Comparison of ENCODE assay signal across 9 cellular contexts in the genomic region with DNA sequence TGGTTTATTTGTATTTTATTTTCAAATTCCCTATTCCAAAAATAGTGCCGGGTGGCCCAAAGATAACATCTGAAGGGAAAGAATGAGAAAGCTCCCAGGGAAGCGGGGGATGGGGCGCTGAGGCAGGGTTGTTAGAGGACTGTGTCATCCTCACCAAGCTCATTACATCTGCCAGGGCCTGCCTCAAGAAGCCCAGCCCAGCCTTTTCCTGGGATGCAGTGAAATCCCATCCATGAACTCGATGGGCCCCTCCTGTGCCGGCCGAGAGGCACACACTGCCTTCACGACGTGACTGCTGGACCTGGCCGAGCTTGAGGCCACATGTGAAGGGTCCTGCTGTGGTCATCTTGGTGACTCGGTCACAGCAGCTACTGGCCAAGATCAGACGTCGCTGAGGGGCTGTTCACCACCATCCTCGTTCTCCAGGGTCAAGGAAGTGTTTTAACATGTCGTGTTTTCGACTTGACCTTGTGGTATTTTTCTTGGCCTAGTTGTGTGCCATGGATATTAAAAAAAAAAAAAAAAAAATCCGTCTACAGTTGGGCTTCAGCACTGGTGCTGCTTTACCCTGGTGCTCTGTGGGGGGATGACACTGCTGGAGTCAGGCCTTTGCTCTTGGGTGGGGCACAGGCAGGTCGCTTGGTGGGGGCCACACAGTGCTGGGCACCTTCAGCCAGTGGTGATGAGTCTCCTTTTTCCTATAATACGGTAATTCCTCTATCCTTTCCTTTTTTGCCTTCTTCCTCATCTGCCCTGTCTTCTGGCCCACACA. TPM values are rescaled to one million over a fixed set of nuclear protein-coding genes. Genes with fewer than 3 reads are reported as not detected.
DNase-seq lines count a peak whose midpoint lies in the region; ATAC-seq, FAIRE-seq and TF ChIP-seq lines count a peak whose summit lies in the region.
"Had no signal": no experiment of that assay in that cellular context is flagged by ENCODE, and none has a peak within 500 bp of the region (broad histone marks: within the 10 kb centered on the region; RNA-seq: fewer than 3 reads in every experiment).

No MANE protein-coding gene starts in this region.

- 50 to 54% (median 53%) methylated on average over 18 of the region's 18 CpGs for WGBS in heart left ventricle, 4 donors

- H3K27me3 ChIP-seq in HCT116 (ENCODE audit: insufficient read depth, low read length) (no peaks in the 10 kb centered on the region), heart left ventricle (no peaks in the 10 kb centered on the region), skeletal muscle satellite cell (ENCODE audit: control insufficient read depth, insufficient read depth, low read length) (no peaks in the 10 kb centered on the region)

- RAD21 ChIA-PET in HCT116 (lab: Charles Lee; ENCODE audit: low non-redundant PET in 1 of 2, low total read pairs in 2 of 2, uncharacterized antibody in 2 of 2, unreplicated experiment in 2 of 2): no interaction called here

- intact Hi-C loops in HCT116 (cut with micrococcal nuclease) (no loop called here), heart left ventricle (cut with DNase I) (loop anchor here in 5 of 10 donors (2.0 to 5.0 kb wide), 6 partner anchors 17 to 55 kb away; no protein-coding TSS in a partner anchor)
- intact Hi-C loops in activated T-helper 2 cell treated with anti-CD3 and anti-CD28 coated beads, Interferon-gamma antibody, Interleukin-2, Interleukin-4, amounts not matched to agents 10 μg/mL and 5 μg/mL and 100 μg/mL, durations not matched to agents 14 hours and 24 hours and 36 hours (cut with micrococcal nuclease): no loop called here

- H3K4me3 ChIP-seq in HCT116 (replicated peaks in 1 of 2; ENCODE audit: low read depth in 1 of 2, low read length in 2 of 2) (no peak overlapping the region), heart left ventricle (no peak overlapping the region), skeletal muscle satellite cell (ENCODE audit: low read length) (peak overlapping the region; percentile 7)
- H3K4me3 ChIP-seq: GM23338 had no signal

- no peak overlapping the region for H3K27ac Mint-ChIP-seq in activated T-helper 2 cell treated with anti-CD3 and anti-CD28 coated beads, Interferon-gamma antibody, Interleukin-2, Interleukin-4, amounts not matched to agents 10 μg/mL and 5 μg/mL and 100 μg/mL, durations not matched to agents 14 hours and 24 hours and 36 hours
- H3K27ac Mint-ChIP-seq: GM23338 had no signal

- H4K20me1 ChIP-seq in HCT116 (ENCODE audit: insufficient read depth): peaks cover 4% of the 10 kb centered on the region; the same call in 1 of the 2 replicates

- no peaks in the 10 kb centered on the region for H3K9me3 Mint-ChIP-seq in activated T-helper 2 cell treated with anti-CD3 and anti-CD28 coated beads, Interferon-gamma antibody, Interleukin-2, Interleukin-4, amounts not matched to agents 10 μg/mL and 5 μg/mL and 100 μg/mL, durations not matched to agents 14 hours and 24 hours and 36 hours
- H3K9me3 Mint-ChIP-seq: GM23338 had no signal

- no peak for ATAC-seq in HCT116
- peak in 3 of 4 donors; percentile 1 to 8 (median 5) for ATAC-seq in heart left ventricle
- ATAC-seq: GM23338 had no signal

- no peaks in the 10 kb centered on the region for H3K9me2 ChIP-seq in HCT116 (ENCODE audit: insufficient read depth)

- H3K36me3 Mint-ChIP-seq in activated T-helper 2 cell treated with anti-CD3 and anti-CD28 coated beads, Interferon-gamma antibody, Interleukin-2, Interleukin-4, amounts not matched to agents 10 μg/mL and 5 μg/mL and 100 μg/mL, durations not matched to agents 14 hours and 24 hours and 36 hours (ENCODE audit: low read depth): peaks cover 46% of the 10 kb centered on the region

- H3K36me3 ChIP-seq in HCT116 (ENCODE audit: control insufficient read depth in 1 of 2, insufficient read depth in 2 of 2, low read length in 2 of 2) (peaks cover 29 to 33% of the 10 kb centered on the region in 2 experiments), heart left ventricle (peaks cover 0 to 81% (median 66%) of the 10 kb centered on the region in 9 donors), skeletal muscle satellite cell (ENCODE audit: insufficient read depth, low read length) (peaks cover 53% of the 10 kb centered on the region)

- DNase-seq in HCT116 (ENCODE audit: low read depth, low spot score) (no peak), amniotic epithelial cell (ENCODE audit: low read depth) (peak; percentile 49), heart left ventricle (peak in 3 of 5 donors; percentile 22 to 71 (median 66)), GM19239 (ENCODE audit: insufficient read length, low spot score) (no peak), ureter (ENCODE audit: low spot score) (no peak), substantia nigra (lab: John Stamatoyannopoulos, UW) (no peak)
- no peak for DNase-seq in activated T-helper 2 cell treated with anti-CD3 and anti-CD28 coated beads, Interferon-gamma antibody, Interleukin-2, Interleukin-4, amounts not matched to agents 10 μg/mL and 5 μg/mL and 100 μg/mL, durations not matched to agents 14 hours and 24 hours and 36 hours (ENCODE audit: low spot score)

- H3K9me3 ChIP-seq in HCT116 (ENCODE audit: control insufficient read depth in 1 of 2, insufficient read depth in 1 of 2, low read depth in 1 of 2, low read length in 2 of 2) (no peaks in the 10 kb centered on the region), heart left ventricle (no peaks in the 10 kb centered on the region), skeletal muscle satellite cell (replicated peaks; ENCODE audit: low read length) (no peaks in the 10 kb centered on the region)

- H3K9ac ChIP-seq in HCT116 (ENCODE audit: low read length) (no peak overlapping the region), skeletal muscle satellite cell (ENCODE audit: low read depth, low read length) (peak overlapping the region; percentile 33)

- no peak for TF ChIP-seq POLR2A in HCT116 (IDR thresholded peaks at IDR 0.05; ENCODE audit: borderline replicate concordance, extremely low read depth, insufficient read depth, insufficient read length)
- no peak for TF ChIP-seq POLR2A in heart left ventricle (IDR thresholded peaks at IDR 0.05)

- no peak for TF ChIP-seq CTCF in HCT116 (IDR thresholded peaks at IDR 0.05 in 2 of 3, conservative IDR thresholded peaks at IDR 0.05 in 1 of 3; ENCODE audit: borderline replicate concordance in 1 of 3, insufficient read depth in 1 of 3, low read depth in 2 of 3, low read length in 2 of 3)
- no peak for TF ChIP-seq CTCF in heart left ventricle (IDR thresholded peaks at IDR 0.05)

- no peak overlapping the region for H2AFZ ChIP-seq in HCT116 (ENCODE audit: low read depth, low read length, poor library complexity, severe bottlenecking)
- H2AFZ ChIP-seq: GM23338 had no signal

- H3K4me1 ChIP-seq in HCT116 (ENCODE audit: control insufficient read depth in 1 of 2, insufficient read depth in 2 of 2, low read length in 2 of 2) (peaks cover 8 to 12% of the 10 kb centered on the region in 2 experiments; a peak in 3 of 4 replicates), heart left ventricle (peaks cover 20 to 92% (median 84%) of the 10 kb centered on the region in 12 donors), skeletal muscle satellite cell (ENCODE audit: control insufficient read depth, insufficient read depth, low read length) (peaks cover 78% of the 10 kb centered on the region)

- no peak overlapping the region for H3K4me2 ChIP-seq in HCT116 (ENCODE audit: low read length)
- peak overlapping the region; percentile 51 for H3K4me2 ChIP-seq in skeletal muscle satellite cell (ENCODE audit: low read length)
- H3K4me2 ChIP-seq: GM23338 had no signal

- H3K27me3 Mint-ChIP-seq in activated T-helper 2 cell treated with anti-CD3 and anti-CD28 coated beads, Interferon-gamma antibody, Interleukin-2, Interleukin-4, amounts not matched to agents 10 μg/mL and 5 μg/mL and 100 μg/mL, durations not matched to agents 14 hours and 24 hours and 36 hours (ENCODE audit: low read depth): no peaks in the 10 kb centered on the region

- H3K4me3 Mint-ChIP-seq in activated T-helper 2 cell treated with anti-CD3 and anti-CD28 coated beads, Interferon-gamma antibody, Interleukin-2, Interleukin-4, amounts not matched to agents 10 μg/mL and 5 μg/mL and 100 μg/mL, durations not matched to agents 14 hours and 24 hours and 36 hours (ENCODE audit: low read depth): no peak overlapping the region
- H3K4me3 Mint-ChIP-seq: GM23338 had no signal

- no peak for FAIRE-seq in GM19239 (lab: Jason Lieb, UNC)

- CTCF ChIA-PET in HCT116 (lab: Charles Lee): interaction anchor here (1.6 kb wide), 1 partner anchor 56 kb away, joined by 3 read pairs; no protein-coding TSS in a partner anchor

- peaks cover 12% of the 10 kb centered on the region for H3K4me1 Mint-ChIP-seq in activated T-helper 2 cell treated with anti-CD3 and anti-CD28 coated beads, Interferon-gamma antibody, Interleukin-2, Interleukin-4, amounts not matched to agents 10 μg/mL and 5 μg/mL and 100 μg/mL, durations not matched to agents 14 hours and 24 hours and 36 hours (ENCODE audit: low read depth)

- TF ChIP-seq RAD21 in HCT116 (IDR thresholded peaks at IDR 0.05; ENCODE audit: low read depth): no peak

- no peak overlapping the region for H3K27ac ChIP-seq in HCT116 (ENCODE audit: low read depth, low read length)
- peak overlapping the region; percentile 45 to 89 (median 80) for H3K27ac ChIP-seq in heart left ventricle
- H3K27ac ChIP-seq in substantia nigra (ENCODE audit: low read depth, low read length, poor library complexity, severe bottlenecking): no peak overlapping the region

- BruUV-seq in HCT116 (replicated peaks; lab: Mats Ljungman, UMichigan): TSS peak; percentile 14

- POLR2A ChIA-PET in HCT116 (lab: Charles Lee): no interaction called here

- peaks cover 34% of the 10 kb centered on the region for H3K79me2 ChIP-seq in HCT116 (ENCODE audit: insufficient read depth, low read length)

TF ChIP-seq in HCT116, 20 proteins besides CTCF, POLR2A, EP300 and RAD21:
- TF ChIP-seq SIN3A (IDR thresholded peaks at IDR 0.05; ENCODE audit: low read depth) (no peak), POLR2AphosphoS5 (IDR thresholded peaks at IDR 0.05; ENCODE audit: low read depth, low read length) (0 out of 2 replicates have a peak, but pooled peaks have one; percentile 14)

RNA-seq across cellular contexts. Expression of gene TIMM22, which starts 4.9 kb away (rescaled TPM):
- total RNA-seq in HCT116 (2021; ENCODE audit: unreplicated experiment) (14.0 TPM), heart left ventricle (10 to 100 TPM; 12.5 to 20.4 (median 16.5) TPM), ureter (10.3 TPM)
- polyA plus RNA-seq in HCT116 (2012): 8.4 and 9.6 TPM in 2 replicates
- 10 to 100 TPM; 16.0 to 19.8 TPM for polyA plus RNA-seq in heart left ventricle
- total RNA-seq in skeletal muscle satellite cell (2012; rRNA removed): 17.2 and 17.5 TPM in 2 replicates
- total RNA-seq in activated T-helper 2 cell treated with anti-CD3 and anti-CD28 coated beads, Interferon-gamma antibody, Interleukin-2, Interleukin-4, amounts not matched to agents 10 μg/mL and 5 μg/mL and 100 μg/mL, durations not matched to agents 14 hours and 24 hours and 36 hours: 13.6 and 15.0 TPM in 2 replicates

RNA-seq across cellular contexts. Expression of gene NXN, which starts 22.2 kb away (rescaled TPM):
- total RNA-seq in HCT116 (2021; ENCODE audit: unreplicated experiment): 83.7 TPM
- polyA plus RNA-seq in HCT116 (2012): 60.7 and 64.7 TPM in 2 replicates
- total RNA-seq in heart left ventricle: 10 to 100 TPM in 8 of 9 donors, 1 to 10 TPM in 1; 8.9 to 20.3 (median 15.8) TPM
- 10 to 100 TPM in 1 of 2 donors, 1 to 10 TPM in 1; 8.6 to 14.1 TPM for polyA plus RNA-seq in heart left ventricle
- 1.0 and 3.3 TPM in 2 replicates for total RNA-seq in skeletal muscle satellite cell (2012; rRNA removed)
- total RNA-seq in activated T-helper 2 cell treated with anti-CD3 and anti-CD28 coated beads, Interferon-gamma antibody, Interleukin-2, Interleukin-4, amounts not matched to agents 10 μg/mL and 5 μg/mL and 100 μg/mL, durations not matched to agents 14 hours and 24 hours and 36 hours: 0.43 and 0.48 TPM in 2 replicates
- total RNA-seq in ureter: 78.3 TPM

Comparison
In these comparisons a context has a peak if more than half of its experiments do, and no peak if none do; other contexts are left out.
1. DNase-seq: peak in amniotic epithelial cell (single experiment) and heart left ventricle (3 of 5); none in HCT116 (single experiment), GM19239 (single experiment), activated T-helper 2 cell treated with anti-CD3 and anti-CD28 coated beads, Interferon-gamma antibody, Interleukin-2, Interleukin-4, amounts not matched to agents 10 μg/mL and 5 μg/mL and 100 μg/mL, durations not matched to agents 14 hours and 24 hours and 36 hours (single experiment), ureter (single experiment) and substantia nigra (0 of 49).
2. H3K27ac ChIP-seq: peak in heart left ventricle (12 of 12); none in HCT116 (single experiment) and substantia nigra (single experiment).